8 cellular contexts compared by ENCODE assay signal in genomic region chr3:23762214-23763039, GRCh38. TPM values are rescaled to one million over a fixed set of nuclear protein-coding genes. Genes with fewer than 3 reads are reported as not detected.
DNase-seq lines count a peak whose midpoint lies in the region; ATAC-seq and TF ChIP-seq lines count a peak whose summit lies in the region.

No MANE protein-coding gene starts in this region.

- no peaks in the 10 kb centered on the region for H3K27me3 ChIP-seq in CD4-positive, alpha-beta T cell (ENCODE audit: control insufficient read depth, insufficient read depth, low read length)

- H3K4me3 Mint-ChIP-seq in CD4-positive, alpha-beta T cell, result peak overlapping the region; percentile 49

- POLR2A ChIA-PET in CD4-positive, alpha-beta T cell (lab: Charles Lee), result interaction anchor here (0.6 kb wide), 1 partner anchor 602 kb away, joined by 3 read pairs; no protein-coding TSS in a partner anchor

- no peak for DNase-seq in CD4-positive, alpha-beta T cell
- DNase-seq in fibroblast of villous mesenchyme (ENCODE audit: low read depth), result peak; percentile 29
- DNase-seq in SHP77 treated with DMSO at 0.1 percent for 48 hours (lab: John Stamatoyannopoulos, UW), result no peak
- DNase-seq in H4 (ENCODE audit: low spot score), result no peak
- DNase-seq in occipital lobe (lab: John Stamatoyannopoulos, UW), result no peak
- no peak for DNase-seq in KBM-7

- in situ Hi-C loops in KBM-7 (cut with MboI; ENCODE audit: low pct_unique_long_range_greater_than_20kb, low sequenced_read_pairs), result no loop called here

- H3K27ac Mint-ChIP-seq in CD4-positive, alpha-beta T cell, result no peak overlapping the region

- no peak for ATAC-seq in CD4-positive, alpha-beta T cell (ENCODE audit: poor library complexity)
- peak; percentile 76 for ATAC-seq in GM19455 (IDR thresholded peaks at IDR 0.05; ENCODE audit: unreplicated experiment)
- peak; percentile 82 for ATAC-seq in HG03439 (IDR thresholded peaks at IDR 0.05; ENCODE audit: unreplicated experiment)

- peak overlapping the region; percentile 34 for H3K4me3 ChIP-seq in fibroblast of villous mesenchyme (ENCODE audit: low read depth, low read length)

- no peaks in the 10 kb centered on the region for H3K9me3 Mint-ChIP-seq in CD4-positive, alpha-beta T cell

- peaks cover 22% of the 10 kb centered on the region for H3K4me1 Mint-ChIP-seq in CD4-positive, alpha-beta T cell (ENCODE audit: low read depth)

- CTCF ChIA-PET in CD4-positive, alpha-beta T cell (lab: Charles Lee), result interaction anchor here (0.6 kb wide), 1 partner anchor 85 kb away, joined by 6 read pairs; no protein-coding TSS in a partner anchor

- no peaks in the 10 kb centered on the region for H3K36me3 Mint-ChIP-seq in CD4-positive, alpha-beta T cell (ENCODE audit: low read depth)

- no peaks in the 10 kb centered on the region for H3K27me3 Mint-ChIP-seq in CD4-positive, alpha-beta T cell

- no peak overlapping the region for H3K27ac ChIP-seq in CD4-positive, alpha-beta T cell (ENCODE audit: low read depth, low read length)

- intact Hi-C loops in CD4-positive, alpha-beta T cell (cut with DNase I, micrococcal nuclease), result no loop called here

- TF ChIP-seq CTCF in CD4-positive, alpha-beta T cell (IDR thresholded peaks at IDR 0.05), result no peak
- no peak for TF ChIP-seq CTCF in fibroblast of villous mesenchyme (IDR thresholded peaks at IDR 0.05; ENCODE audit: insufficient read depth, low read depth, low read length)

- H3K9me3 ChIP-seq in CD4-positive, alpha-beta T cell (ENCODE audit: control insufficient read depth, low read length), result no peaks in the 10 kb centered on the region

RNA-seq across cellular contexts. Expression of gene UBE2E1, which starts 43.3 kb away (rescaled TPM):
- 10 to 100 TPM; 49.8 to 52.2 TPM for total RNA-seq in CD4-positive, alpha-beta T cell
- 62.2 and 69.5 TPM in 2 replicates for total RNA-seq in fibroblast of villous mesenchyme
- total RNA-seq in H4 (2014; rRNA removed; shearing (Covaris generic)), result 62.5 and 81.4 TPM in 2 replicates
- 107 TPM for total RNA-seq in occipital lobe
